ENCODE assay signal across 11 cellular contexts in genomic region chr1:202193614-202194327, GRCh38. TPM values are rescaled to one million over a fixed set of nuclear protein-coding genes. Genes with fewer than 3 reads are reported as not detected.
A peak's percentile ranks its signal among the peaks of the same experiment; 100 is the strongest.
DNase-seq lines count a peak whose midpoint lies in the region; ATAC-seq and TF ChIP-seq lines count a peak whose summit lies in the region.
"Had no signal": no experiment of that assay in that cellular context is flagged by ENCODE, and none has a peak within 500 bp of the region (broad histone marks: within the 10 kb centered on the region; RNA-seq: fewer than 3 reads in every experiment).

Gene LGR6 (plus strand): TSS chr1:202193799. CDS start chr1:202193990, 191 bp downstream.

- peak within 1 kb of the TSS; percentile 40 for H3K9ac ChIP-seq in neuronal stem cell (ENCODE audit: low read depth, low read length, poor library complexity)

- H3K18ac ChIP-seq in neuronal stem cell (ENCODE audit: low read length): peak within 1 kb of the TSS; percentile 57

- no peaks in the 10 kb centered on the region for H3F3A ChIP-seq in DOHH2 (ENCODE audit: control insufficient read depth, insufficient read depth)

- H3K79me1 ChIP-seq in neuronal stem cell (ENCODE audit: low read depth, low read length): no peaks in the 10 kb centered on the region

- H3K4me3 ChIP-seq in DOHH2 (ENCODE audit: low read length) (peak within 1 kb of the TSS; percentile 56), heart right ventricle (peak within 1 kb of the TSS in 8 of 10 donors; percentile 16 to 40 (median 26)), neuronal stem cell (ENCODE audit: low read length in 2 of 2) (peak within 1 kb of the TSS in 1 of 2 donors; percentile 26)

- H3K14ac ChIP-seq in neuronal stem cell (ENCODE audit: low read length): peak within 1 kb of the TSS; percentile 95

- TF ChIP-seq CTCF in DOHH2 (IDR thresholded peaks at IDR 0.05; ENCODE audit: low read depth, low read length, poor library complexity, severe bottlenecking): no peak
- TF ChIP-seq CTCF in heart right ventricle (IDR thresholded peaks at IDR 0.05): peak in 2 of 9 donors; percentile 23 to 24

- no peak within 1 kb of the TSS for H3K4ac ChIP-seq in neuronal stem cell (ENCODE audit: low read length)

- no peaks in the 10 kb centered on the region for H3K79me2 ChIP-seq in DOHH2 (ENCODE audit: control insufficient read depth, low read length)

- H3K4me2 ChIP-seq in DOHH2 (ENCODE audit: low read length) (peak within 1 kb of the TSS; percentile 58), neuronal stem cell (ENCODE audit: insufficient read depth, low read length, poor library complexity, severe bottlenecking) (peak within 1 kb of the TSS; percentile 69)

- H3K9me3 ChIP-seq in DOHH2 (ENCODE audit: control insufficient read depth, insufficient read depth, low read length): no peaks in the 10 kb centered on the region
- no peaks in the 10 kb centered on the region for H3K9me3 ChIP-seq in heart right ventricle
- H3K9me3 ChIP-seq in neuronal stem cell (replicated peaks in 1 of 2; ENCODE audit: control insufficient read depth in 2 of 2, insufficient read depth in 1 of 2, low read depth in 1 of 2, low read length in 2 of 2): no peaks in the 10 kb centered on the region

- no peaks in the 10 kb centered on the region for H4K20me1 ChIP-seq in DOHH2 (ENCODE audit: control insufficient read depth, insufficient read depth, low read depth, low read length)

- DNase-seq in RPMI8226 (peak; percentile 31), heart right ventricle (no peak), neuronal stem cell (ENCODE audit: low spot score) (no peak), SHP77 treated with DMSO at 0.1 percent for 48 hours (lab: John Stamatoyannopoulos, UW) (no peak), KG1 (lab: John Stamatoyannopoulos, UW) (no peak), NCI-H1092 (lab: John Stamatoyannopoulos, UW) (no peak)
- DNase-seq in stimulated activated CD4-positive, alpha-beta T cell treated with anti-CD3 and anti-CD28 coated beads, Interleukin-4, amount 100 ng/mL, for 4 hours: no peak
- DNase-seq: NCI-H2029 had no signal

- H4K91ac ChIP-seq in neuronal stem cell (ENCODE audit: low read depth, low read length, poor library complexity): no peak within 1 kb of the TSS

- H3K4me1 ChIP-seq in DOHH2 (ENCODE audit: control insufficient read depth, low read length): peaks cover 33% of the 10 kb centered on the region
- H3K4me1 ChIP-seq in heart right ventricle: peaks cover 0 to 11% (median 6%) of the 10 kb centered on the region in 9 donors
- H3K4me1 ChIP-seq in neuronal stem cell (ENCODE audit: control insufficient read depth in 2 of 2, insufficient read depth in 1 of 2, low read depth in 1 of 2, low read length in 2 of 2): peaks cover 0 to 9% of the 10 kb centered on the region in 2 donors

- 2 to 4% methylated on average over 59 to 61 of the region's 61 CpGs for WGBS in heart right ventricle, 2 donors
- WGBS in neuronal stem cell (ENCODE audit: extremely low coverage in 2 of 2, insufficient read length in 2 of 2, insufficient replicate concordance in 1 of 2), 2 donors: no CpG with 5 or more reads among the region's 61 CpGs

- H3K27ac ChIP-seq in DOHH2 (ENCODE audit: low read depth, low read length): no peak within 1 kb of the TSS
- no peak within 1 kb of the TSS for H3K27ac ChIP-seq in heart right ventricle
- H3K27ac ChIP-seq in neuronal stem cell (replicated peaks; ENCODE audit: low read length): no peak within 1 kb of the TSS

- H2AFZ ChIP-seq in neuronal stem cell (ENCODE audit: low read length): peak within 1 kb of the TSS; percentile 64

- ATAC-seq in heart right ventricle: peak in 7 of 8 donors; percentile 7 to 63 (median 29)

- H2BK5ac ChIP-seq in neuronal stem cell (ENCODE audit: low read length): no peak within 1 kb of the TSS

- peaks cover 18% of the 10 kb centered on the region for H3K27me3 ChIP-seq in DOHH2 (ENCODE audit: control insufficient read depth, low read length)
- peaks cover 0 to 34% (median 24%) of the 10 kb centered on the region in 7 donors for H3K27me3 ChIP-seq in heart right ventricle
- peaks cover 7 to 57% (median 23%) of the 10 kb centered on the region in 3 experiments for H3K27me3 ChIP-seq in neuronal stem cell (ENCODE audit: control insufficient read depth in 3 of 3, insufficient read depth in 3 of 3, low read depth in 1 of 3, low read length in 3 of 3)

- intact Hi-C loops in heart right ventricle (cut with DNase I): loop anchor here in 7 of 10 donors (1.0 to 5.0 kb wide), 4 partner anchors 11 to 524 kb away; no protein-coding TSS in a partner anchor

- H4K8ac ChIP-seq in neuronal stem cell (ENCODE audit: low read depth, low read length): peak within 1 kb of the TSS; percentile 32

- peak within 1 kb of the TSS; percentile 58 for H2BK12ac ChIP-seq in neuronal stem cell (ENCODE audit: low read length)

- peak within 1 kb of the TSS; percentile 62 for H2AK5ac ChIP-seq in neuronal stem cell (ENCODE audit: low read depth, low read length)

- peak within 1 kb of the TSS; percentile 78 for H3K23ac ChIP-seq in neuronal stem cell (ENCODE audit: low read depth, low read length, poor library complexity)

- no peaks in the 10 kb centered on the region for H3K9me2 ChIP-seq in DOHH2 (replicated peaks; ENCODE audit: control insufficient read depth, low read length)

- H3K36me3 ChIP-seq in DOHH2 (ENCODE audit: control insufficient read depth, low read length): no peaks in the 10 kb centered on the region
- no peaks in the 10 kb centered on the region for H3K36me3 ChIP-seq in heart right ventricle
- H3K36me3 ChIP-seq in neuronal stem cell (replicated peaks in 1 of 2; ENCODE audit: control insufficient read depth in 2 of 2, insufficient read depth in 2 of 2, low read length in 2 of 2): no peaks in the 10 kb centered on the region

- H2BK15ac ChIP-seq in neuronal stem cell (ENCODE audit: low read length): no peak within 1 kb of the TSS

- H2BK120ac ChIP-seq in neuronal stem cell (ENCODE audit: low read depth, low read length): no peak within 1 kb of the TSS

RNA-seq across cellular contexts. Expression of gene LGR6, which starts in this region (rescaled TPM):
- 10 to 100 TPM in 2 of 10 donors, 1 to 10 TPM in 3, under 1 TPM in 5; 0.19 to 13.5 (median 1.0) TPM for total RNA-seq in heart right ventricle
- polyA plus RNA-seq in heart right ventricle: 1 to 10 TPM; 3.2 to 3.7 TPM
- polyA plus RNA-seq in neuronal stem cell (2013, experiment 1 of 2): 0.21 TPM
- 0.15 TPM for polyA plus RNA-seq in neuronal stem cell (2013, experiment 2 of 2)
- total RNA-seq: activated T-helper 2 cell treated with anti-CD3 and anti-CD28 coated beads, Interferon-gamma antibody, Interleukin-2, Interleukin-4, amounts not matched to agents 10 μg/mL and 5 μg/mL and 100 μg/mL, durations not matched to agents 14 hours and 24 hours and 36 hours; T-helper 1 cell treated with Interleukin-12 subunit alpha and Interleukin-12 subunit beta and Interleukin-4 antibody, amounts not matched to agents 30 ng/mL and 1 ng/mL, for 36 hours had no signal
